Comparison of ENCODE assay signal across 14 cellular contexts in the genomic region with DNA sequence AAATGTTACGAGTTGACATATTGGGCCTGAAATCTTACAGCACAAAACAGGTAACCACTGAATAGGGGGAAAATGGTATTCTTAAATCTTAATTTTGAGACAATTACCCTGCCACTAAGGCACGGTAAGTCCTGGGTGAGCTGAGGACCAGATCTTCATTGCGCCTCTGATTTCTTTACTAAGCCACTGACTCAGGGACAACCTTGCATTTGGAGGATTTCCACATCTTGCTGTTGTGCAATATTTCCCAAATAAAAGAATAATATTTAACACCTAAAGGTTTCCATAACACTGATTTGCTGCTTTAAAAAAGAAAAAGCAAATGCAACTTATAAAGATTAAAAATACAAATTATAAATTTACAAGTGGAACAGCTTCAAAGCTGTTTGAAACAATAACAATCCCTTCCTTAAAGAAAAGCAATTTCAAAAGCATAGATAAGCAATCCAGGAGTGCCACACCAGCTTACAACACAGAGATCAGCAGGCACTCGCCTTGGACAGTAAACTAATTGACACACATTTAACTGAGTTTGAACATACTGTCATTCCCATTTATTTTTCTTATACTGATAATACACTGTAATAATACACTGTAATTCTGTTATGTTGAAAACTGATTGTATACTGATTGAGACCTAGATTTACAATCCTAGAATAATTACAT.
DNase-seq lines count a peak whose midpoint lies in the region; ATAC-seq, FAIRE-seq and TF ChIP-seq lines count a peak whose summit lies in the region.
"Had no signal": no experiment of that assay in that cellular context is flagged by ENCODE, and none has a peak within 500 bp of the region (broad histone marks: within the 10 kb centered on the region; RNA-seq: fewer than 3 reads in every experiment).

No MANE protein-coding gene starts in this region.

- TF ChIP-seq CTCF in VCaP (conservative IDR thresholded peaks at IDR 0.05), result no peak
- TF ChIP-seq CTCF in foreskin fibroblast (IDR thresholded peaks at IDR 0.05; ENCODE audit: low read depth, low read length), result no peak
- no peak for TF ChIP-seq CTCF in gastrocnemius medialis (IDR thresholded peaks at IDR 0.05 in 4 of 5, conservative IDR thresholded peaks at IDR 0.05 in 1 of 5)

- H3K4me3 ChIP-seq in foreskin fibroblast (ENCODE audit: low read depth in 1 of 2, low read length in 2 of 2) (no peak overlapping the region), gastrocnemius medialis (no peak overlapping the region)
- H3K4me3 ChIP-seq: psoas muscle had no signal

- no peaks in the 10 kb centered on the region for H3K4me1 ChIP-seq in gastrocnemius medialis
- H3K4me1 ChIP-seq: psoas muscle had no signal

- H3K9me3 ChIP-seq in gastrocnemius medialis, result no peaks in the 10 kb centered on the region
- H3K9me3 ChIP-seq: psoas muscle had no signal

- H3K27ac ChIP-seq in VCaP, result peak overlapping the region; percentile 27
- peak overlapping the region in 1 of 4 donors; percentile 14 for H3K27ac ChIP-seq in gastrocnemius medialis
- H3K27ac ChIP-seq: psoas muscle had no signal

- FAIRE-seq in frontal cortex (lab: Jason Lieb, UNC), result no peak

- no peaks in the 10 kb centered on the region for H3K36me3 ChIP-seq in gastrocnemius medialis

- DNase-seq in HCEC 1CT, result peak; percentile 18
- peak; percentile 74 for DNase-seq in foreskin fibroblast
- DNase-seq in gastrocnemius medialis, result no peak
- DNase-seq in frontal cortex (ENCODE audit: low spot score in 2 of 2), result no peak
- no peak for DNase-seq in NCI-H510A (lab: John Stamatoyannopoulos, UW)
- no peak for DNase-seq in NCI-H1694 (lab: John Stamatoyannopoulos, UW)
- DNase-seq: activated T-cell treated with anti-CD3 and anti-CD28 coated beads, Interleukin-2, amount 50 U/mL, for 1 hour; COR-L47; endodermal cell; HFFc6; NCI-H146; psoas muscle had no signal

- H3K27me3 ChIP-seq in gastrocnemius medialis, result no peaks in the 10 kb centered on the region

- no peak for TF ChIP-seq POLR2A in gastrocnemius medialis (IDR thresholded peaks at IDR 0.05)

- intact Hi-C loops in gastrocnemius medialis (cut with DNase I; ENCODE audit: low total_unique reads), result no loop called here

- ATAC-seq in gastrocnemius medialis, result peak; percentile 45 to 55
- no peak for ATAC-seq in HG03442 (IDR thresholded peaks at IDR 0.05; ENCODE audit: unreplicated experiment)

- in situ Hi-C loops in gastrocnemius medialis (cut with MboI; ENCODE audit: low sequenced_read_pairs in 4 of 4), result no loop called here

Comparison
In these comparisons a context has a peak if more than half of its experiments do, and no peak if none do; other contexts are left out.
1. DNase-seq: peak in HCEC 1CT (single experiment) and foreskin fibroblast (2 of 2); none in gastrocnemius medialis (0 of 2), frontal cortex (0 of 2), NCI-H510A (single experiment) and NCI-H1694 (single experiment).